Comparison of ENCODE assay signal across 27 cellular contexts in the genomic region with DNA sequence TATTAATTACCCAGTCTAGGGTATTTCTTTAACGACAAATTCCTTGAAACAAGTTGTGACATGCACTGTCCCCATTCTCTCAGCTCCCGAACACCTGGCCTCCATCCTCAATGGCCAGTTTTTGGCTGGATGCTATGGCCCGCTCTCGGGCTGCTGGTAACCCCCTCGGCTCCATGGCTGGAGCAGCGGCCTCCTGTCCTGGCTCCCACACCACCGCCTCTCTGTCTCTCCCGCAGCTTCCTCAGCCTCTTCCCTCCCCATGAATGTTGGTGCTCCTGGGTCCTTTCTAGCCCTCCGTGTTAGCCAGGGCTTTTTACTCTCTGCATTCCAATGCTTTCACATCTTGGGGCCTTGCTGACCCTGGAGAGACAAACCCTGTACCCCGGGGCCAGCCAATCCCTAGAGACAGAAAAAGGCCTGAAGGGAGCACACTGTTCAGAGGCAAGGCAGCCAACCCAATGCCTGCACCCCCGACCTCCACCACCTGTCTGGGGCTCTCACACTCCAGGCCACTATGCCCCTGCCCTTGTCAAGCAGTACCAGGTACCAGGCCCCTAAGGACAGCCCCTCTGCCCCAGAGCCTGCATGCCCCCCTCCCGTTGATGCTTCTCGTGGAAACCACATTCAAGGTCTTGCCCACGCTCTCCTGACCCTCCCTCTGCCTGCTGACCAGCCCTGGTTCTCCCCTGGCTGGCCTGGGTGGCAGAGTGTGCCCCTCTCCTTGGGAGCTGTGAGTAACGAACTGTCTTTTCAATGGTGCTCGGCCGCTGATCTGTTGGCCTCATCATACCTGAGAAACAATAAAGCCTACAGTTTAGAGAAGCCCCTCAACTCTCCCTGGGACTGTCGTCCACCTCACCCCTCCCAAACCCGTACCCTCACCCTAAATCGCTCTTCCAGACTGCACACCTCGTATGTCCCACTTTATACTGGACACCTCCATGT.
DNase-seq lines count a peak whose midpoint lies in the region; ATAC-seq and TF ChIP-seq lines count a peak whose summit lies in the region.
"Had no signal": no experiment of that assay in that cellular context is flagged by ENCODE, and none has a peak within 500 bp of the region (broad histone marks: within the 10 kb centered on the region; RNA-seq: fewer than 3 reads in every experiment).

No MANE protein-coding gene starts in this region.

- peak; percentile 48 for DNase-seq in activated effector memory CD4-positive, alpha-beta T cell treated with anti-CD3 and anti-CD28 coated beads, Interleukin-2, amount 50 U/mL, for 16 hours
- DNase-seq in activated effector memory CD4-positive, alpha-beta T cell treated with Interleukin-2 at 50 U/mL for 16 hours = no peak
- DNase-seq in CD8-positive, alpha-beta T cell = no peak
- DNase-seq in neural crest cell (ENCODE audit: low read depth, low spot score) = no peak
- no peak for DNase-seq in SHP77 (lab: John Stamatoyannopoulos, UW)
- DNase-seq in GDM1 (lab: John Stamatoyannopoulos, UW) = no peak
- DNase-seq in GM03348 (ENCODE audit: low spot score) = no peak
- DNase-seq: activated CD4-positive, alpha-beta memory T cell treated with anti-CD3 and anti-CD28 coated beads for 36 hours; BE2C; cerebellar nuclear complex; COR-L47; left ventricle myocardium inferior; mesendoderm; NCI-H1048; occipital lobe; sigmoid colon; SJCRH30; stimulated activated CD4-positive, alpha-beta T cell treated with anti-CD3 and anti-CD28 coated beads, Interleukin-12 subunit alpha, Interleukin-12 subunit beta, amount 100 ng/mL, for 4 hours; stimulated activated CD4-positive, alpha-beta T cell treated with anti-CD3 and anti-CD28 coated beads, Interleukin-2, amount 100 ng/mL, for 48 hours; substantia nigra; upper lobe of right lung had no signal

- no peak overlapping the region for H3K4me3 Mint-ChIP-seq in CD8-positive, alpha-beta T cell
- no peak overlapping the region for H3K4me3 Mint-ChIP-seq in activated T-helper 17 cell treated with anti-CD3 and anti-CD28 coated beads, Interleukin-2, amount 50 U/mL, for 72 hours
- H3K4me3 Mint-ChIP-seq in neural crest cell = no peak overlapping the region
- H3K4me3 Mint-ChIP-seq: activated CD4-positive, alpha-beta memory T cell treated with anti-CD3 and anti-CD28 coated beads for 36 hours; WTC11 had no signal

- H3K4me1 Mint-ChIP-seq in CD8-positive, alpha-beta T cell (ENCODE audit: low read depth) = peaks cover 29% of the 10 kb centered on the region
- peaks cover 4% of the 10 kb centered on the region for H3K4me1 Mint-ChIP-seq in activated T-helper 17 cell treated with anti-CD3 and anti-CD28 coated beads, Interleukin-2, amount 50 U/mL, for 72 hours
- H3K4me1 Mint-ChIP-seq in neural crest cell = peaks cover 5% of the 10 kb centered on the region

- POLR2A ChIA-PET in CD8-positive, alpha-beta T cell (lab: Charles Lee) = no interaction called here

- no peak overlapping the region for H3K27ac ChIP-seq in CD8-positive, alpha-beta T cell (ENCODE audit: low read depth, low read length)
- H3K27ac ChIP-seq: adrenal gland, left ventricle myocardium inferior, sigmoid colon, SJCRH30, upper lobe of right lung had no signal

- H3K36me3 Mint-ChIP-seq in CD8-positive, alpha-beta T cell = peaks cover 3% of the 10 kb centered on the region
- H3K36me3 Mint-ChIP-seq in activated T-helper 17 cell treated with anti-CD3 and anti-CD28 coated beads, Interleukin-2, amount 50 U/mL, for 72 hours (ENCODE audit: low read depth) = no peaks in the 10 kb centered on the region
- H3K36me3 Mint-ChIP-seq in neural crest cell (ENCODE audit: low read depth) = no peaks in the 10 kb centered on the region
- H3K36me3 Mint-ChIP-seq: activated CD4-positive, alpha-beta memory T cell treated with anti-CD3 and anti-CD28 coated beads for 36 hours; WTC11 had no signal

- ATAC-seq in CD8-positive, alpha-beta T cell = no peak
- ATAC-seq in activated T-helper 17 cell treated with anti-CD3 and anti-CD28 coated beads, Interleukin-2, amount 50 U/mL, for 72 hours (replicated peaks) = no peak
- ATAC-seq: esophagus mucosa, K562, upper lobe of right lung, WTC11 had no signal

- no peaks in the 10 kb centered on the region for H3K36me3 ChIP-seq in CD8-positive, alpha-beta T cell (ENCODE audit: insufficient read depth, low read length)
- H3K36me3 ChIP-seq: adrenal gland, BE2C, HAP-1, left ventricle myocardium inferior, sigmoid colon, SJCRH30, upper lobe of right lung had no signal

- H3K9me3 Mint-ChIP-seq in CD8-positive, alpha-beta T cell = no peaks in the 10 kb centered on the region
- no peaks in the 10 kb centered on the region for H3K9me3 Mint-ChIP-seq in activated T-helper 17 cell treated with anti-CD3 and anti-CD28 coated beads, Interleukin-2, amount 50 U/mL, for 72 hours
- H3K9me3 Mint-ChIP-seq in neural crest cell = no peaks in the 10 kb centered on the region
- H3K9me3 Mint-ChIP-seq: activated CD4-positive, alpha-beta memory T cell treated with anti-CD3 and anti-CD28 coated beads for 36 hours; WTC11 had no signal

- H3K27me3 Mint-ChIP-seq in CD8-positive, alpha-beta T cell (ENCODE audit: low read depth) = no peaks in the 10 kb centered on the region
- H3K27me3 Mint-ChIP-seq in activated T-helper 17 cell treated with anti-CD3 and anti-CD28 coated beads, Interleukin-2, amount 50 U/mL, for 72 hours = no peaks in the 10 kb centered on the region
- no peaks in the 10 kb centered on the region for H3K27me3 Mint-ChIP-seq in neural crest cell (ENCODE audit: low read depth)
- H3K27me3 Mint-ChIP-seq: activated CD4-positive, alpha-beta memory T cell treated with anti-CD3 and anti-CD28 coated beads for 36 hours had no signal

- intact Hi-C loops in CD8-positive, alpha-beta T cell (cut with DNase I, micrococcal nuclease) = no loop called here

- no peak for TF ChIP-seq CTCF in CD8-positive, alpha-beta T cell (IDR thresholded peaks at IDR 0.05)
- TF ChIP-seq CTCF in neural crest cell (conservative IDR thresholded peaks at IDR 0.05) = no peak

- H3K4me1 ChIP-seq in CD8-positive, alpha-beta T cell (ENCODE audit: insufficient read depth, low read length) = no peaks in the 10 kb centered on the region
- H3K4me1 ChIP-seq: adrenal gland, BE2C, HAP-1, left ventricle myocardium inferior, sigmoid colon, SJCRH30, upper lobe of right lung had no signal

- H3K27ac Mint-ChIP-seq in CD8-positive, alpha-beta T cell = peak overlapping the region; percentile 32
- H3K27ac Mint-ChIP-seq in activated T-helper 17 cell treated with anti-CD3 and anti-CD28 coated beads, Interleukin-2, amount 50 U/mL, for 72 hours = peak overlapping the region; percentile 23
- peak overlapping the region; percentile 79 for H3K27ac Mint-ChIP-seq in neural crest cell (ENCODE audit: unreplicated experiment)
- H3K27ac Mint-ChIP-seq: activated CD4-positive, alpha-beta memory T cell treated with anti-CD3 and anti-CD28 coated beads for 36 hours; WTC11 had no signal

- H3K27me3 ChIP-seq in CD8-positive, alpha-beta T cell (ENCODE audit: insufficient read depth, low read length) = no peaks in the 10 kb centered on the region
- H3K27me3 ChIP-seq: adrenal gland, BE2C, sigmoid colon, SJCRH30, upper lobe of right lung had no signal

- CTCF ChIA-PET in CD8-positive, alpha-beta T cell (lab: Charles Lee) = interaction anchor here (18.7 kb wide), 1 partner anchor 44 kb away, joined by 306 read pairs; no protein-coding TSS in a partner anchor

- no peak overlapping the region for H3K4me3 ChIP-seq in CD8-positive, alpha-beta T cell (ENCODE audit: low read depth, low read length)
- H3K4me3 ChIP-seq: adrenal gland, HAP-1, K562, left ventricle myocardium inferior, sigmoid colon, SJCRH30, upper lobe of right lung had no signal

- H3K9me3 ChIP-seq in CD8-positive, alpha-beta T cell (ENCODE audit: low read length) = no peaks in the 10 kb centered on the region
- H3K9me3 ChIP-seq: adrenal gland, BE2C, HAP-1, left ventricle myocardium inferior, sigmoid colon, SJCRH30, upper lobe of right lung had no signal

Comparison
In these comparisons a context has a peak if more than half of its experiments do, and no peak if none do; other contexts are left out.
1. H3K27ac Mint-ChIP-seq: peak in every context shown above with its lines; median percentile 79 in neural crest cell; 32 in CD8-positive, alpha-beta T cell; 23 in activated T-helper 17 cell treated with anti-CD3 and anti-CD28 coated beads, Interleukin-2, amount 50 U/mL, for 72 hours.